8 cellular contexts compared by ENCODE assay signal in genomic region chr20:47319517-47320252, GRCh38. TPM values are rescaled to one million over a fixed set of nuclear protein-coding genes. Genes with fewer than 3 reads are reported as not detected.
DNase-seq lines count a peak whose midpoint lies in the region; ATAC-seq, FAIRE-seq and TF ChIP-seq lines count a peak whose summit lies in the region.

No MANE protein-coding gene starts in this region.

- peak overlapping the region; percentile 86 for H3K9ac ChIP-seq in HUES48 (ENCODE audit: low read depth, low read length)

- H3K27me3 ChIP-seq in HUES48 (ENCODE audit: control insufficient read depth, insufficient read depth, low read length), result no peaks in the 10 kb centered on the region
- no peaks in the 10 kb centered on the region for H3K27me3 ChIP-seq in heart right ventricle
- H3K27me3 ChIP-seq in pancreas, result no peaks in the 10 kb centered on the region

- peaks cover 6% of the 10 kb centered on the region for H3K36me3 Mint-ChIP-seq in activated naive CD8-positive, alpha-beta T cell treated with anti-CD3 and anti-CD28 coated beads, Interleukin-2, amount 50 U/mL, for 24 hours (ENCODE audit: low read depth)

- H3K4me1 ChIP-seq in HUES48 (ENCODE audit: control insufficient read depth, insufficient read depth, low read length) (peaks cover 74% of the 10 kb centered on the region), heart right ventricle (peaks cover 32 to 80% (median 71%) of the 10 kb centered on the region in 9 donors), pancreas (peaks cover 34 to 61% (median 49%) of the 10 kb centered on the region in 3 donors)

- H3K36me3 ChIP-seq in HUES48 (ENCODE audit: control insufficient read depth, insufficient read depth, low read length) (no peaks in the 10 kb centered on the region), heart right ventricle (no peaks in the 10 kb centered on the region), pancreas (no peaks in the 10 kb centered on the region)

- H3K4me3 Mint-ChIP-seq in activated naive CD8-positive, alpha-beta T cell treated with anti-CD3 and anti-CD28 coated beads, Interleukin-2, amount 50 U/mL, for 24 hours, result peak overlapping the region; percentile 48

- peak overlapping the region; percentile 100 for H3K27ac ChIP-seq in HUES48 (ENCODE audit: low read depth, low read length)
- H3K27ac ChIP-seq in heart right ventricle, result peak overlapping the region; percentile 94 to 99 (median 98)
- peak overlapping the region; percentile 82 to 93 (median 92) for H3K27ac ChIP-seq in pancreas

- peak overlapping the region; percentile 60 for H3K4me3 ChIP-seq in HUES48 (ENCODE audit: low read depth, low read length)
- H3K4me3 ChIP-seq in heart right ventricle, result peak overlapping the region in 7 of 10 donors; percentile 10 to 33 (median 20)
- peak overlapping the region in 1 of 4 donors; percentile 25 for H3K4me3 ChIP-seq in pancreas

- H3K9me3 ChIP-seq in HUES48 (ENCODE audit: control insufficient read depth, insufficient read depth, low read length), result no peaks in the 10 kb centered on the region
- H3K9me3 ChIP-seq in heart right ventricle, result no peaks in the 10 kb centered on the region
- H3K9me3 ChIP-seq in pancreas, result no peaks in the 10 kb centered on the region

- WGBS in heart right ventricle, 2 donors, result 25% methylated on average over 17 of the region's 17 CpGs
- 18 to 23% methylated on average over 17 of the region's 17 CpGs for WGBS in pancreas, 2 donors

- H3K9me3 Mint-ChIP-seq in activated naive CD8-positive, alpha-beta T cell treated with anti-CD3 and anti-CD28 coated beads, Interleukin-2, amount 50 U/mL, for 24 hours, result no peaks in the 10 kb centered on the region

- intact Hi-C loops in heart right ventricle (cut with DNase I) (loop anchor here in 7 of 10 donors (1.0 to 5.0 kb wide), 8 partner anchors 13 to 47 kb away; partner anchors contain the start of gene ZMYND8 (in 2 of the 7)), pancreas (cut with DNase I) (loop anchor here in 2 of 3 donors (5.0 to 10.0 kb wide), 2 partner anchors 38 to 55 kb away; partner anchors contain the start of gene ZMYND8 (in 1 of the 2))

- TF ChIP-seq CTCF in heart right ventricle (IDR thresholded peaks at IDR 0.05), result no peak
- no peak for TF ChIP-seq CTCF in pancreas (IDR thresholded peaks at IDR 0.05)

- peak overlapping the region; percentile 91 for H3K27ac Mint-ChIP-seq in activated naive CD8-positive, alpha-beta T cell treated with anti-CD3 and anti-CD28 coated beads, Interleukin-2, amount 50 U/mL, for 24 hours

- peaks cover 62% of the 10 kb centered on the region for H3K4me1 Mint-ChIP-seq in activated naive CD8-positive, alpha-beta T cell treated with anti-CD3 and anti-CD28 coated beads, Interleukin-2, amount 50 U/mL, for 24 hours

- ATAC-seq in activated naive CD8-positive, alpha-beta T cell treated with anti-CD3 and anti-CD28 coated beads, Interleukin-2, amount 50 U/mL, for 24 hours, result no peak
- ATAC-seq in heart right ventricle, result peak in 6 of 8 donors; percentile 9 to 28 (median 19)
- peak; percentile 57 to 74 (median 68) for ATAC-seq in pancreas
- no peak for ATAC-seq in HG03139 (IDR thresholded peaks at IDR 0.05; ENCODE audit: unreplicated experiment)
- ATAC-seq in GM21786 (IDR thresholded peaks at IDR 0.05; ENCODE audit: unreplicated experiment), result no peak

- no peaks in the 10 kb centered on the region for H3K27me3 Mint-ChIP-seq in activated naive CD8-positive, alpha-beta T cell treated with anti-CD3 and anti-CD28 coated beads, Interleukin-2, amount 50 U/mL, for 24 hours

- no peak for FAIRE-seq in pancreas (lab: Jason Lieb, UNC)

- DNase-seq in AG20443 (ENCODE audit: low spot score), result peak; percentile 71
- no peak for DNase-seq in activated naive CD8-positive, alpha-beta T cell treated with anti-CD3 and anti-CD28 coated beads, Interleukin-2, amount 50 U/mL, for 24 hours
- peak; percentile 29 to 65 for DNase-seq in heart right ventricle
- DNase-seq in pancreas, result peak; percentile 55 to 83 (median 68)
- DNase-seq in NCI-H524 treated with DMSO at 0.1 percent for 48 hours (lab: John Stamatoyannopoulos, UW), result no peak

RNA-seq across cellular contexts. Expression of gene ZMYND8, which starts 36.8 kb away (rescaled TPM):
- total RNA-seq in heart right ventricle (10 to 100 TPM; 22.0 to 39.0 (median 29.0) TPM), pancreas (10 to 100 TPM; 11.3 to 25.6 (median 18.5) TPM)
- polyA plus RNA-seq in heart right ventricle (10 to 100 TPM in 1 of 2 donors, 1 to 10 TPM in 1; 6.4 to 22.5 TPM), pancreas (10 to 100 TPM; 10.8 to 13.9 TPM)

Comparison
In these comparisons a context has a peak if more than half of its experiments do, and no peak if none do; other contexts are left out.
1. DNase-seq: peak in AG20443 (single experiment), heart right ventricle (2 of 2) and pancreas (6 of 6); none in activated naive CD8-positive, alpha-beta T cell treated with anti-CD3 and anti-CD28 coated beads, Interleukin-2, amount 50 U/mL, for 24 hours (single experiment) and NCI-H524 treated with DMSO at 0.1 percent for 48 hours (single experiment).
2. ATAC-seq: peak in heart right ventricle (6 of 8) and pancreas (4 of 4); none in activated naive CD8-positive, alpha-beta T cell treated with anti-CD3 and anti-CD28 coated beads, Interleukin-2, amount 50 U/mL, for 24 hours (single experiment), HG03139 (single experiment) and GM21786 (single experiment).
3. Peak in every context shown above with its lines, with median percentiles within 50 percentile points of each other: H3K27ac ChIP-seq.